ENCODE assay signal across 15 cellular contexts in genomic region chr10:115065731-115066130, GRCh38. TPM values are rescaled to one million over a fixed set of nuclear protein-coding genes. Genes with fewer than 3 reads are reported as not detected.
DNase-seq lines count a peak whose midpoint lies in the region; ATAC-seq and TF ChIP-seq lines count a peak whose summit lies in the region.
"Had no signal": no experiment of that assay in that cellular context is flagged by ENCODE, and none has a peak within 500 bp of the region (broad histone marks: within the 10 kb centered on the region; RNA-seq: fewer than 3 reads in every experiment).

No MANE protein-coding gene starts in this region.

- H3K4me3 Mint-ChIP-seq in osteocyte (ENCODE audit: unreplicated experiment) = no peak overlapping the region
- H3K4me3 Mint-ChIP-seq in activated T-cell treated with anti-CD3 and anti-CD28 coated beads, Interleukin-2, amount 50 U/mL, for 24 hours = no peak overlapping the region
- H3K4me3 Mint-ChIP-seq: CD4-positive, alpha-beta T cell; H9 had no signal

- no peaks in the 10 kb centered on the region for H3K9me3 Mint-ChIP-seq in osteocyte (ENCODE audit: unreplicated experiment)
- H3K9me3 Mint-ChIP-seq in activated T-cell treated with anti-CD3 and anti-CD28 coated beads, Interleukin-2, amount 50 U/mL, for 24 hours = no peaks in the 10 kb centered on the region
- H3K9me3 Mint-ChIP-seq: CD4-positive, alpha-beta T cell; H9 had no signal

- DNase-seq in ELF-1 (ENCODE audit: low read depth, low spot score) (peak; percentile 32), astrocyte of the hippocampus (ENCODE audit: low read depth, low spot score) (peak; percentile 21), islet precursor cell (peak; percentile 80), osteocyte (ENCODE audit: extremely low spot score, unreplicated experiment) (no peak), CD1c-positive myeloid dendritic cell (ENCODE audit: extremely low spot score) (no peak), A172 (ENCODE audit: low spot score) (no peak)
- DNase-seq in activated T-cell treated with anti-CD3 and anti-CD28 coated beads, Interleukin-2, amount 50 U/mL, for 24 hours = no peak
- DNase-seq: ACHN; Calu3; CD4-positive, alpha-beta T cell; DMS 273 treated with DMSO at 0.1 percent for 48 hours; H9 had no signal

- no peak for ATAC-seq in GM21717 (IDR thresholded peaks at IDR 0.05; ENCODE audit: unreplicated experiment)
- ATAC-seq: GM12878, HepG2 had no signal

- TF ChIP-seq CTCF in osteocyte (IDR thresholded peaks at IDR 0.05) = no peak

- no peaks in the 10 kb centered on the region for H3K36me3 Mint-ChIP-seq in osteocyte (ENCODE audit: unreplicated experiment)
- no peaks in the 10 kb centered on the region for H3K36me3 Mint-ChIP-seq in activated T-cell treated with anti-CD3 and anti-CD28 coated beads, Interleukin-2, amount 50 U/mL, for 24 hours (ENCODE audit: low read depth)

- peaks cover 6% of the 10 kb centered on the region for H3K4me1 Mint-ChIP-seq in osteocyte (ENCODE audit: unreplicated experiment)
- no peaks in the 10 kb centered on the region for H3K4me1 Mint-ChIP-seq in activated T-cell treated with anti-CD3 and anti-CD28 coated beads, Interleukin-2, amount 50 U/mL, for 24 hours (ENCODE audit: low read depth)

- no peaks in the 10 kb centered on the region for H3K27me3 Mint-ChIP-seq in osteocyte (ENCODE audit: unreplicated experiment)
- H3K27me3 Mint-ChIP-seq in activated T-cell treated with anti-CD3 and anti-CD28 coated beads, Interleukin-2, amount 50 U/mL, for 24 hours = peaks cover 39% of the 10 kb centered on the region

- peak overlapping the region; percentile 7 for H3K27ac Mint-ChIP-seq in osteocyte (ENCODE audit: unreplicated experiment)
- H3K27ac Mint-ChIP-seq in activated T-cell treated with anti-CD3 and anti-CD28 coated beads, Interleukin-2, amount 50 U/mL, for 24 hours = no peak overlapping the region
- H3K27ac Mint-ChIP-seq: CD4-positive, alpha-beta T cell had no signal

RNA-seq across cellular contexts. Expression of gene ATRNL1, which starts 27.4 kb away (rescaled TPM):
- total RNA-seq in osteocyte = 20.2 and 23.6 TPM in 2 replicates
- total RNA-seq in A172 (2014; rRNA removed; shearing (Covaris generic)) = 11.4 and 15.2 TPM in 2 replicates
- total RNA-seq: CD4-positive, alpha-beta T cell had no signal

Comparison
In these comparisons a context has a peak if more than half of its experiments do, and no peak if none do; other contexts are left out.
1. DNase-seq: peak in ELF-1 (single experiment), astrocyte of the hippocampus (single experiment) and islet precursor cell (single experiment); none in osteocyte (single experiment), CD1c-positive myeloid dendritic cell (single experiment), A172 (single experiment) and activated T-cell treated with anti-CD3 and anti-CD28 coated beads, Interleukin-2, amount 50 U/mL, for 24 hours (single experiment).